In genomic region chr2:202610367-202610766, GRCh38 we compare ENCODE assay signal across 25 cellular contexts. TPM values are rescaled to one million over a fixed set of nuclear protein-coding genes. Genes with fewer than 3 reads are reported as not detected.
DNase-seq lines count a peak whose midpoint lies in the region; ATAC-seq and TF ChIP-seq lines count a peak whose summit lies in the region.
"Had no signal": no experiment of that assay in that cellular context is flagged by ENCODE, and none has a peak within 500 bp of the region (broad histone marks: within the 10 kb centered on the region; RNA-seq: fewer than 3 reads in every experiment).

No MANE protein-coding gene starts in this region.

- H3K4me1 ChIP-seq in lower lobe of right lung = peaks cover 17% of the 10 kb centered on the region
- peaks cover 0 to 37% (median 22%) of the 10 kb centered on the region in 4 donors for H3K4me1 ChIP-seq in tibial nerve
- H3K4me1 ChIP-seq: body of pancreas had no signal

- no peak for ATAC-seq in lower lobe of right lung
- ATAC-seq: body of pancreas, T-helper 17 cell had no signal

- TF ChIP-seq POLR2A in tibial nerve (IDR thresholded peaks at IDR 0.05) = no peak

- TF ChIP-seq EP300 in tibial nerve (IDR thresholded peaks at IDR 0.05) = no peak

- peak overlapping the region; percentile 19 for H3K27ac ChIP-seq in lower lobe of right lung
- peak overlapping the region in 3 of 4 donors; percentile 30 to 67 (median 64) for H3K27ac ChIP-seq in tibial nerve
- H3K27ac ChIP-seq: RWPE1, SK-N-MC had no signal

- H3K4me3 ChIP-seq in lower lobe of right lung (no peak overlapping the region), tibial nerve (no peak overlapping the region)
- H3K4me3 ChIP-seq: body of pancreas, dorsolateral prefrontal cortex, SK-N-MC had no signal

- TF ChIP-seq CTCF in lower lobe of right lung (IDR thresholded peaks at IDR 0.05) (no peak), tibial nerve (IDR thresholded peaks at IDR 0.05) (no peak)

- 43 to 49% methylated on average over 5 of the region's 5 CpGs for WGBS in tibial nerve, 2 donors

- DNase-seq in SIG-M5 treated with dmso at 0.1 percent for 504 hours (lab: John Stamatoyannopoulos, UW; ENCODE audit: unreplicated experiment) (peak; percentile 14), SIG-M5 (lab: John Stamatoyannopoulos, UW) (no peak), amniotic epithelial cell (ENCODE audit: low read depth) (peak; percentile 19), lower lobe of right lung (no peak), tibial nerve (ENCODE audit: low spot score in 2 of 2) (no peak), HUDEP-2 (lab: John Stamatoyannopoulos, UW; ENCODE audit: unreplicated experiment in 76 of 76) (no peak), KG1 (lab: John Stamatoyannopoulos, UW) (no peak), GM19240 (ENCODE audit: insufficient read length, low spot score) (no peak)
- DNase-seq: 8988T; activated CD4-positive, alpha-beta memory T cell treated with anti-CD3 and anti-CD28 coated beads, Interleukin-2, amount 10 ng/mL, durations not matched to agents 7 days and 5 days; activated CD8-positive, alpha-beta memory T cell treated with anti-CD3 and anti-CD28 coated beads, Interleukin-2, amount 50 U/mL, for 4 hours; activated naive CD4-positive, alpha-beta T cell treated with Interleukin-2 at 50 U/mL for 16 hours; body of pancreas; dorsolateral prefrontal cortex; GF-D8; HCEC 1CT; immature natural killer cell; left colon; NCI-H1048; NCI-H2107; NCI-H510A; T-helper 17 cell had no signal

- H3K9me3 ChIP-seq in lower lobe of right lung (no peaks in the 10 kb centered on the region), tibial nerve (no peaks in the 10 kb centered on the region)
- H3K9me3 ChIP-seq: body of pancreas, neutrophil had no signal

- H3K36me3 ChIP-seq in lower lobe of right lung (no peaks in the 10 kb centered on the region), tibial nerve (no peaks in the 10 kb centered on the region)
- H3K36me3 ChIP-seq: neutrophil had no signal

- intact Hi-C loops in lower lobe of right lung (cut with DNase I) = no loop called here

- H3K27me3 ChIP-seq in lower lobe of right lung (ENCODE audit: low read depth) (no peaks in the 10 kb centered on the region), tibial nerve (no peaks in the 10 kb centered on the region)
- H3K27me3 ChIP-seq: body of pancreas, dorsolateral prefrontal cortex, neutrophil had no signal

RNA-seq across cellular contexts. Expression of gene FAM117B, which starts 24.4 kb away (rescaled TPM):
- total RNA-seq in lower lobe of right lung = 13.1 TPM
- total RNA-seq in tibial nerve = 10 to 100 TPM in 3 of 4 donors, 1 to 10 TPM in 1; 9.2 to 17.5 (median 12.5) TPM

Comparison
In these comparisons a context has a peak if more than half of its experiments do, and no peak if none do; other contexts are left out.
1. DNase-seq: peak in SIG-M5 treated with dmso at 0.1 percent for 504 hours (single experiment) and amniotic epithelial cell (single experiment); none in SIG-M5 (single experiment), lower lobe of right lung (single experiment), tibial nerve (0 of 2), HUDEP-2 (0 of 76), KG1 (single experiment) and GM19240 (single experiment).